ENCODE assay signal across 24 cellular contexts in genomic region chr6:14058735-14059134, GRCh38.
"Had no signal": no experiment of that assay in that cellular context is flagged by ENCODE, and none has a peak within 500 bp of the region (broad histone marks: within the 10 kb centered on the region; RNA-seq: fewer than 3 reads in every experiment).

No MANE protein-coding gene starts in this region.

- H3K27ac ChIP-seq: HL-60, KMS-11, RWPE1 had no signal

- ATAC-seq: Panc1, T-cell had no signal

- DNase-seq: Kasumi-1, MV-4-11, NCI-H1048, NCI-H1105, NCI-H1417, NCI-H1436 treated with DMSO at 0.1 percent for 48 hours, NCI-H1694, NCI-H187 treated with DMSO at 0.1 percent for 48 hours, NCI-H2029 treated with DMSO at 0.1 percent for 48 hours, NCI-H2171 treated with DMSO at 0.1 percent for 48 hours, NCI-H345, NCI-H524, NCI-H69, NCI-H774, SHP77, SK-N-SH, SW 1271, T-cell had no signal

- H3K9me2 ChIP-seq: SK-N-SH had no signal

- H3K9me3 ChIP-seq: SK-N-SH had no signal

- H3K4me2 ChIP-seq: KMS-11, SK-N-SH had no signal

- FAIRE-seq: HTR-8/SVneo had no signal

- H3K4me3 ChIP-seq: K562 had no signal

- H3K9ac ChIP-seq: KMS-11, SK-N-SH had no signal
